In genomic region chr15:77493324-77493907, GRCh38 we compare ENCODE assay signal across 9 cellular contexts.
DNase-seq lines count a peak whose midpoint lies in the region; ATAC-seq and TF ChIP-seq lines count a peak whose summit lies in the region.
"Had no signal": no experiment of that assay in that cellular context is flagged by ENCODE, and none has a peak within 500 bp of the region (broad histone marks: within the 10 kb centered on the region; RNA-seq: fewer than 3 reads in every experiment).

No MANE protein-coding gene starts in this region.

- H3K27ac ChIP-seq in VCaP (peak overlapping the region; percentile 74), mesenchymal stem cell (ENCODE audit: low read length, poor library complexity, severe bottlenecking) (no peak overlapping the region)
- H3K27ac ChIP-seq: epithelial cell of prostate had no signal

- H2BK12ac ChIP-seq in mesenchymal stem cell (ENCODE audit: low read length in 2 of 2): peak overlapping the region; percentile 55 to 76

- TF ChIP-seq CTCF in VCaP (conservative IDR thresholded peaks at IDR 0.05): no peak

- peaks cover 21% of the 10 kb centered on the region for H3K4me1 ChIP-seq in mesenchymal stem cell (ENCODE audit: control insufficient read depth, insufficient read depth, low read depth, low read length)

- H3K23ac ChIP-seq in mesenchymal stem cell (ENCODE audit: low read length in 2 of 2): no peak overlapping the region

- H2BK5ac ChIP-seq in mesenchymal stem cell (ENCODE audit: low read depth, low read length, poor library complexity, severe bottlenecking): peak overlapping the region; percentile 20

- H3K79me1 ChIP-seq in mesenchymal stem cell (replicated peaks; ENCODE audit: low read length, poor library complexity, severe bottlenecking): no peaks in the 10 kb centered on the region

- no peak overlapping the region for H2BK15ac ChIP-seq in mesenchymal stem cell (ENCODE audit: low read depth, poor library complexity, severe bottlenecking)

- H3K4ac ChIP-seq in mesenchymal stem cell (ENCODE audit: low read depth in 1 of 2, low read length in 2 of 2): peak overlapping the region in 1 of 2 experiments; percentile 81

- no peaks in the 10 kb centered on the region for H3K36me3 ChIP-seq in mesenchymal stem cell (ENCODE audit: control insufficient read depth in 1 of 2, insufficient read depth in 2 of 2, low read depth in 1 of 2, low read length in 2 of 2)

- WGBS in mesenchymal stem cell: 73% methylated on average over 3 of the region's 3 CpGs

- no peaks in the 10 kb centered on the region for H3K9me3 ChIP-seq in mesenchymal stem cell (ENCODE audit: control insufficient read depth, low read length)

- DNase-seq in GDM1 (lab: John Stamatoyannopoulos, UW) (peak; percentile 56), mesenchymal stem cell (peak; percentile 58), NCI-H524 (lab: John Stamatoyannopoulos, UW) (no peak), HPDE6-E6E7 (ENCODE audit: extremely low spot score) (no peak), posterior vena cava (ENCODE audit: low spot score) (no peak)

- H3K4me2 ChIP-seq in mesenchymal stem cell (ENCODE audit: low read length, poor library complexity, severe bottlenecking): no peak overlapping the region

- no peak overlapping the region for H2BK120ac ChIP-seq in mesenchymal stem cell (ENCODE audit: low read depth, low read length)

- H4K91ac ChIP-seq in mesenchymal stem cell (ENCODE audit: low read length): no peak overlapping the region

- ATAC-seq in HG03469 (IDR thresholded peaks at IDR 0.05; ENCODE audit: unreplicated experiment): peak; percentile 36
- ATAC-seq in HG03439 (IDR thresholded peaks at IDR 0.05; ENCODE audit: unreplicated experiment): no peak

- no peak overlapping the region for H3K9ac ChIP-seq in mesenchymal stem cell (ENCODE audit: low read length)

- peak overlapping the region in 1 of 2 experiments; percentile 37 for H3K18ac ChIP-seq in mesenchymal stem cell (ENCODE audit: low read depth in 1 of 2, low read length in 2 of 2)

- H3K4me3 ChIP-seq in mesenchymal stem cell (ENCODE audit: insufficient read depth in 1 of 2, low read depth in 1 of 2, low read length in 2 of 2): no peak overlapping the region

- no peaks in the 10 kb centered on the region for H3K27me3 ChIP-seq in mesenchymal stem cell (ENCODE audit: control insufficient read depth in 1 of 2, insufficient read depth in 1 of 2, low read length in 2 of 2)

- H2AFZ ChIP-seq in mesenchymal stem cell (ENCODE audit: low read depth, low read length): no peak overlapping the region

- H3K14ac ChIP-seq in mesenchymal stem cell (ENCODE audit: low read length in 2 of 2): peak overlapping the region in 1 of 2 experiments; percentile 68

- peak overlapping the region; percentile 42 for H4K8ac ChIP-seq in mesenchymal stem cell (ENCODE audit: low read length)

- intact Hi-C loops in posterior vena cava (cut with DNase I): no loop called here

- peak overlapping the region; percentile 68 for H2AK5ac ChIP-seq in mesenchymal stem cell (ENCODE audit: low read length, severe bottlenecking)

Comparison
In these comparisons a context has a peak if more than half of its experiments do, and no peak if none do; other contexts are left out.
1. DNase-seq: peak in GDM1 (single experiment) and mesenchymal stem cell (single experiment); none in NCI-H524 (0 of 2), HPDE6-E6E7 (single experiment) and posterior vena cava (single experiment).